9 cellular contexts compared by ENCODE assay signal in genomic region chr4:4387531-4388311, GRCh38. TPM values are rescaled to one million over a fixed set of nuclear protein-coding genes. Genes with fewer than 3 reads are reported as not detected.
A peak's percentile ranks its signal among the peaks of the same experiment; 100 is the strongest.
DNase-seq lines count a peak whose midpoint lies in the region; ATAC-seq and TF ChIP-seq lines count a peak whose summit lies in the region.
"Had no signal": no experiment of that assay in that cellular context is flagged by ENCODE, and none has a peak within 500 bp of the region (broad histone marks: within the 10 kb centered on the region; RNA-seq: fewer than 3 reads in every experiment).

No MANE protein-coding gene starts in this region.

- H2BK5ac ChIP-seq in mesenchymal stem cell (ENCODE audit: low read depth, low read length, poor library complexity, severe bottlenecking), result no peak overlapping the region

- peak overlapping the region in 1 of 2 experiments; percentile 73 for H3K23ac ChIP-seq in mesenchymal stem cell (ENCODE audit: low read length in 2 of 2)

- H3K4me1 ChIP-seq in mesenchymal stem cell (ENCODE audit: control insufficient read depth, insufficient read depth, low read depth, low read length) (peaks cover 24% of the 10 kb centered on the region), vagina (peaks cover 32% of the 10 kb centered on the region)

- no peaks in the 10 kb centered on the region for H3K36me3 ChIP-seq in mesenchymal stem cell (ENCODE audit: control insufficient read depth in 1 of 2, insufficient read depth in 2 of 2, low read depth in 1 of 2, low read length in 2 of 2)
- H3K36me3 ChIP-seq in vagina, result no peaks in the 10 kb centered on the region

- H2BK120ac ChIP-seq in mesenchymal stem cell (ENCODE audit: low read depth, low read length), result no peak overlapping the region

- peaks cover 20% of the 10 kb centered on the region for H3K36me3 Mint-ChIP-seq in brain

- H3K4me3 Mint-ChIP-seq in brain, result peak overlapping the region; percentile 82 to 90 (median 83)
- H3K4me3 Mint-ChIP-seq: dendritic cell treated with granulocyte-macrophage colony-stimulating factor and Interleukin-4, amounts not matched to agents 40 ng/mL and 50 ng/mL, for 4 days had no signal

- H3K27ac Mint-ChIP-seq in brain, result peak overlapping the region; percentile 43 to 95 (median 91)
- H3K27ac Mint-ChIP-seq: dendritic cell treated with granulocyte-macrophage colony-stimulating factor and Interleukin-4, amounts not matched to agents 40 ng/mL and 50 ng/mL, for 4 days had no signal

- ATAC-seq in GM18505 (IDR thresholded peaks at IDR 0.05; ENCODE audit: unreplicated experiment), result no peak

- no peaks in the 10 kb centered on the region for H3K79me1 ChIP-seq in mesenchymal stem cell (replicated peaks; ENCODE audit: low read length, poor library complexity, severe bottlenecking)

- H3K4me3 ChIP-seq in mesenchymal stem cell (ENCODE audit: insufficient read depth in 1 of 2, low read depth in 1 of 2, low read length in 2 of 2), result peak overlapping the region; percentile 18 to 53
- peak overlapping the region; percentile 52 to 60 for H3K4me3 ChIP-seq in vagina

- H2AFZ ChIP-seq in mesenchymal stem cell (ENCODE audit: low read depth, low read length), result no peak overlapping the region

- no peak overlapping the region for H2AK5ac ChIP-seq in mesenchymal stem cell (ENCODE audit: low read length, severe bottlenecking)

- intact Hi-C loops in vagina (cut with DNase I), result no loop called here

- H3K27me3 Mint-ChIP-seq in brain, result peaks cover 42% of the 10 kb centered on the region

- no peak overlapping the region for H2BK12ac ChIP-seq in mesenchymal stem cell (ENCODE audit: low read length in 2 of 2)

- H3K27me3 ChIP-seq in mesenchymal stem cell (ENCODE audit: control insufficient read depth in 1 of 2, insufficient read depth in 1 of 2, low read length in 2 of 2) (peaks cover 85 to 95% of the 10 kb centered on the region in 2 experiments), vagina (no peaks in the 10 kb centered on the region)

- H3K9me3 Mint-ChIP-seq in brain, result peaks cover 0 to 2% (median 0%) of the 10 kb centered on the region in 5 experiments
- H3K9me3 Mint-ChIP-seq: dendritic cell treated with granulocyte-macrophage colony-stimulating factor and Interleukin-4, amounts not matched to agents 40 ng/mL and 50 ng/mL, for 4 days had no signal

- H4K91ac ChIP-seq in mesenchymal stem cell (ENCODE audit: low read length), result peak overlapping the region; percentile 43

- peak overlapping the region in 1 of 2 experiments; percentile 35 for H3K4ac ChIP-seq in mesenchymal stem cell (ENCODE audit: low read depth in 1 of 2, low read length in 2 of 2)

- DNase-seq in stimulated activated CD4-positive, alpha-beta T cell treated with anti-CD3 and anti-CD28 coated beads, Interleukin-4, amount 100 ng/mL, for 1 hour, result peak; percentile 13
- no peak for DNase-seq in stimulated activated CD4-positive, alpha-beta T cell treated with anti-CD3 and anti-CD28 coated beads, Interleukin-12 subunit alpha, Interleukin-12 subunit beta, amount 100 ng/mL, for 4 hours
- DNase-seq in mesenchymal stem cell (peak; percentile 18), vagina (ENCODE audit: extremely low spot score in 2 of 2) (no peak), AG20443 (ENCODE audit: low spot score) (no peak), NCI-H510A treated with DMSO at 0.1 percent for 48 hours (lab: John Stamatoyannopoulos, UW) (no peak)

- 8% methylated on average over 50 of the region's 62 CpGs for WGBS in mesenchymal stem cell

- H3K4me2 ChIP-seq in mesenchymal stem cell (ENCODE audit: low read length, poor library complexity, severe bottlenecking), result peak overlapping the region; percentile 97

- no peak overlapping the region for H3K27ac ChIP-seq in mesenchymal stem cell (ENCODE audit: low read length, poor library complexity, severe bottlenecking)
- no peak overlapping the region for H3K27ac ChIP-seq in vagina

- H3K14ac ChIP-seq in mesenchymal stem cell (ENCODE audit: low read length in 2 of 2), result peak overlapping the region in 1 of 2 experiments; percentile 46

- H4K8ac ChIP-seq in mesenchymal stem cell (ENCODE audit: low read length), result no peak overlapping the region

- H3K9me3 ChIP-seq in mesenchymal stem cell (ENCODE audit: control insufficient read depth, low read length) (no peaks in the 10 kb centered on the region), vagina (no peaks in the 10 kb centered on the region)

- TF ChIP-seq CTCF in brain (conservative IDR thresholded peaks at IDR 0.05) (no peak), vagina (IDR thresholded peaks at IDR 0.05) (no peak)

- TF ChIP-seq POLR2A in vagina (IDR thresholded peaks at IDR 0.05), result no peak
- TF ChIP-seq POLR2A in GM18505 (IDR thresholded peaks at IDR 0.05; ENCODE audit: borderline replicate concordance, extremely low read depth, insufficient read depth, insufficient read length), result no peak

- H3K9ac ChIP-seq in mesenchymal stem cell (ENCODE audit: low read length), result no peak overlapping the region

- H2BK15ac ChIP-seq in mesenchymal stem cell (ENCODE audit: low read depth, poor library complexity, severe bottlenecking), result no peak overlapping the region

- peak overlapping the region; percentile 9 to 64 for H3K18ac ChIP-seq in mesenchymal stem cell (ENCODE audit: low read depth in 1 of 2, low read length in 2 of 2)

- peaks cover 44% of the 10 kb centered on the region for H3K4me1 Mint-ChIP-seq in brain

RNA-seq across cellular contexts. Expression of gene NSG1, which starts 0.8 kb away (rescaled TPM):
- polyA plus RNA-seq in brain (ENCODE audit: insufficient read depth, low read depth, low replicate concordance), result 267 TPM
- 185 TPM for polyA plus RNA-seq in mesenchymal stem cell (2013, experiment 1 of 2)
- 188 TPM for polyA plus RNA-seq in mesenchymal stem cell (2013, experiment 2 of 2)
- 32.9 TPM for total RNA-seq in vagina

Comparison
In these comparisons a context has a peak if more than half of its experiments do, and no peak if none do; other contexts are left out.
1. DNase-seq: peak in stimulated activated CD4-positive, alpha-beta T cell treated with anti-CD3 and anti-CD28 coated beads, Interleukin-4, amount 100 ng/mL, for 1 hour (single experiment) and mesenchymal stem cell (single experiment); none in stimulated activated CD4-positive, alpha-beta T cell treated with anti-CD3 and anti-CD28 coated beads, Interleukin-12 subunit alpha, Interleukin-12 subunit beta, amount 100 ng/mL, for 4 hours (single experiment), vagina (0 of 2), AG20443 (single experiment) and NCI-H510A treated with DMSO at 0.1 percent for 48 hours (single experiment).